ENCODE assay signal across 27 cellular contexts in genomic region chr12:17060260-17060659, GRCh38.
A peak's percentile ranks its signal among the peaks of the same experiment; 100 is the strongest.
DNase-seq lines count a peak whose midpoint lies in the region; ATAC-seq and TF ChIP-seq lines count a peak whose summit lies in the region.
"Had no signal": no experiment of that assay in that cellular context is flagged by ENCODE, and none has a peak within 500 bp of the region (broad histone marks: within the 10 kb centered on the region; RNA-seq: fewer than 3 reads in every experiment).

No MANE protein-coding gene starts in this region.

- no peaks in the 10 kb centered on the region for H3K36me3 ChIP-seq in mammary epithelial cell (ENCODE audit: insufficient read depth, low read length)
- H3K36me3 ChIP-seq in trophoblast cell (ENCODE audit: control insufficient read depth in 1 of 2, insufficient read depth in 2 of 2, low read length in 2 of 2) = no peaks in the 10 kb centered on the region
- H3K36me3 ChIP-seq in WERI-Rb-1 = no peaks in the 10 kb centered on the region
- H3K36me3 ChIP-seq in lower lobe of right lung = no peaks in the 10 kb centered on the region
- H3K36me3 ChIP-seq: MG63 had no signal

- H3K4me1 ChIP-seq in mammary epithelial cell (ENCODE audit: insufficient read depth, low read length) = no peaks in the 10 kb centered on the region
- H3K4me1 ChIP-seq in trophoblast cell (ENCODE audit: control insufficient read depth in 1 of 2, insufficient read depth in 2 of 2, low read length in 2 of 2) = no peaks in the 10 kb centered on the region
- H3K4me1 ChIP-seq in lower lobe of right lung = no peaks in the 10 kb centered on the region

- no peak for ATAC-seq in stimulated activated naive B cell treated with anti-CD40 and anti-IgM and Interleukin-4, amounts not matched to agents 10 μg/mL and 1 μg/mL and 100 μg/mL, for 72 hours (replicated peaks)
- ATAC-seq in HG02840 (IDR thresholded peaks at IDR 0.05; ENCODE audit: low FRiP score, unreplicated experiment) = no peak
- ATAC-seq in lower lobe of right lung = no peak

- no peak overlapping the region for H2BK120ac ChIP-seq in trophoblast cell (ENCODE audit: insufficient read depth, low read length, poor library complexity)

- H3K4me1 Mint-ChIP-seq in stimulated activated naive B cell treated with anti-CD40 and anti-IgM and Interleukin-4, amounts not matched to agents 10 μg/mL and 1 μg/mL and 100 μg/mL, for 72 hours = no peaks in the 10 kb centered on the region
- H3K4me1 Mint-ChIP-seq: B cell; CD8-positive, alpha-beta memory T cell had no signal

- CTCF ChIA-PET in mammary epithelial cell (lab: Charles Lee; ENCODE audit: low non-redundant PET) = no interaction called here

- H3K27ac ChIP-seq in mammary epithelial cell (ENCODE audit: insufficient read depth, low read depth, low read length) (no peak overlapping the region), trophoblast cell (ENCODE audit: low read depth, low read length) (no peak overlapping the region), WERI-Rb-1 (no peak overlapping the region), lower lobe of right lung (no peak overlapping the region)
- H3K27ac ChIP-seq: C4-2B, GM23248, PC-9 had no signal

- H3K9ac ChIP-seq in mammary epithelial cell (ENCODE audit: insufficient read depth, low read length) (no peak overlapping the region), trophoblast cell (ENCODE audit: low read length) (no peak overlapping the region)
- H3K9ac ChIP-seq: GM23248 had no signal

- H3K4me3 ChIP-seq in mammary epithelial cell (replicated peaks in 1 of 3; ENCODE audit: insufficient read depth in 1 of 3, low read depth in 2 of 3, low read length in 3 of 3) (no peak overlapping the region), trophoblast cell (ENCODE audit: low read depth, low read length) (no peak overlapping the region), WERI-Rb-1 (ENCODE audit: low read depth, low read length) (no peak overlapping the region), lower lobe of right lung (no peak overlapping the region)
- H3K4me3 ChIP-seq: GM23248, MG63, PC-9 had no signal

- BruUV-seq in mammary epithelial cell (replicated peaks; lab: Mats Ljungman, UMichigan) = no TSS peak

- H3K14ac ChIP-seq in trophoblast cell (ENCODE audit: low read length) = no peak overlapping the region

- H3K4me2 ChIP-seq in mammary epithelial cell (ENCODE audit: insufficient read depth, low read depth, low read length) = no peak overlapping the region
- no peak overlapping the region for H3K4me2 ChIP-seq in trophoblast cell (ENCODE audit: low read length)
- H3K4me2 ChIP-seq: PC-9 had no signal

- no peaks in the 10 kb centered on the region for H3K79me2 ChIP-seq in mammary epithelial cell (ENCODE audit: insufficient read depth, low read length)
- H3K79me2 ChIP-seq in trophoblast cell (ENCODE audit: control insufficient read depth, insufficient read depth, low read length, poor library complexity) = no peaks in the 10 kb centered on the region

- no peaks in the 10 kb centered on the region for H3K36me3 Mint-ChIP-seq in stimulated activated naive B cell treated with anti-CD40 and anti-IgM and Interleukin-4, amounts not matched to agents 10 μg/mL and 1 μg/mL and 100 μg/mL, for 72 hours
- H3K36me3 Mint-ChIP-seq: CD8-positive, alpha-beta memory T cell had no signal

- H3K9me3 Mint-ChIP-seq in stimulated activated naive B cell treated with anti-CD40 and anti-IgM and Interleukin-4, amounts not matched to agents 10 μg/mL and 1 μg/mL and 100 μg/mL, for 72 hours = peaks cover 7 to 12% of the 10 kb centered on the region in 2 donors

- no peaks in the 10 kb centered on the region for H3K27me3 Mint-ChIP-seq in stimulated activated naive B cell treated with anti-CD40 and anti-IgM and Interleukin-4, amounts not matched to agents 10 μg/mL and 1 μg/mL and 100 μg/mL, for 72 hours
- H3K27me3 Mint-ChIP-seq: B cell; CD8-positive, alpha-beta memory T cell had no signal

- WGBS in mammary epithelial cell (ENCODE audit: low coverage, missing lambda C conversion rate) = 62% methylated on average over 5 of the region's 5 CpGs
- WGBS in trophoblast cell (ENCODE audit: extremely low coverage, insufficient coverage, insufficient read length) = no CpG with 5 or more reads among the region's 5 CpGs

- H2AFZ ChIP-seq in mammary epithelial cell (ENCODE audit: low read depth, low read length) = no peak overlapping the region
- H2AFZ ChIP-seq in trophoblast cell (ENCODE audit: insufficient read depth, low read length, poor library complexity) = no peak overlapping the region
- H2AFZ ChIP-seq: GM23248, PC-9 had no signal

- H2AK5ac ChIP-seq in trophoblast cell (ENCODE audit: low read length) = no peak overlapping the region

- H3K4me3 Mint-ChIP-seq in stimulated activated naive B cell treated with anti-CD40 and anti-IgM and Interleukin-4, amounts not matched to agents 10 μg/mL and 1 μg/mL and 100 μg/mL, for 72 hours = no peak overlapping the region
- H3K4me3 Mint-ChIP-seq: B cell; CD8-positive, alpha-beta memory T cell had no signal

- no peak overlapping the region for H2BK5ac ChIP-seq in trophoblast cell (ENCODE audit: low read depth, low read length, poor library complexity)

- H2BK12ac ChIP-seq in trophoblast cell (ENCODE audit: low read length) = no peak overlapping the region

- no peak overlapping the region for H3K27ac Mint-ChIP-seq in stimulated activated naive B cell treated with anti-CD40 and anti-IgM and Interleukin-4, amounts not matched to agents 10 μg/mL and 1 μg/mL and 100 μg/mL, for 72 hours
- H3K27ac Mint-ChIP-seq: B cell; CD8-positive, alpha-beta memory T cell had no signal

- H3K18ac ChIP-seq in trophoblast cell (ENCODE audit: low read length) = no peak overlapping the region

- no peaks in the 10 kb centered on the region for H4K20me1 ChIP-seq in mammary epithelial cell (ENCODE audit: insufficient read depth, low read length)

- H3K9me3 ChIP-seq in mammary epithelial cell (replicated peaks; ENCODE audit: insufficient read depth, low read length) (no peaks in the 10 kb centered on the region), trophoblast cell (ENCODE audit: insufficient read depth, low read depth, low read length) (no peaks in the 10 kb centered on the region), WERI-Rb-1 (ENCODE audit: severe bottlenecking) (no peaks in the 10 kb centered on the region), lower lobe of right lung (no peaks in the 10 kb centered on the region)
- H3K9me3 ChIP-seq: MG63 had no signal

- no peak overlapping the region for H4K91ac ChIP-seq in trophoblast cell (ENCODE audit: low read depth, low read length)

- H4K8ac ChIP-seq in trophoblast cell (ENCODE audit: low read depth, low read length) = no peak overlapping the region

- no peak overlapping the region for H3K23ac ChIP-seq in trophoblast cell (ENCODE audit: low read length)

- no peak overlapping the region for H4K12ac ChIP-seq in trophoblast cell (ENCODE audit: low read depth, low read length)

- DNase-seq in ACHN (peak; percentile 19), HT1080 (ENCODE audit: low read depth) (peak; percentile 54), mammary epithelial cell (peak; percentile 4), trophoblast cell (peak; percentile 43 to 71), WERI-Rb-1 (no peak), lower lobe of right lung (no peak)
- no peak for DNase-seq in stimulated activated naive B cell treated with anti-CD40 and anti-IgM and Interleukin-4, amounts not matched to agents 10 μg/mL and 1 μg/mL and 100 μg/mL, for 72 hours
- DNase-seq: Calu3; CD8-positive, alpha-beta memory T cell; DND-41; GM23248; H7; KBM-7; MG63; NCI-H1105 treated with DMSO at 0.1 percent for 48 hours; NCI-H146; NCI-H1930; NCI-H2107; NCI-H524 treated with DMSO at 0.1 percent for 48 hours; NCI-H82; NK-92 treated with Interleukin-12 subunit alpha and Interleukin-12 subunit beta, amount 100 ng/mL, for 24 hours; RPMI8226; SHP77 treated with DMSO at 0.1 percent for 48 hours had no signal

- H3K27me3 ChIP-seq in mammary epithelial cell (ENCODE audit: insufficient read depth, low read length) (no peaks in the 10 kb centered on the region), trophoblast cell (ENCODE audit: insufficient read depth, low read length) (no peaks in the 10 kb centered on the region), WERI-Rb-1 (ENCODE audit: insufficient read depth, low read depth, severe bottlenecking) (no peaks in the 10 kb centered on the region), lower lobe of right lung (ENCODE audit: low read depth) (no peaks in the 10 kb centered on the region)
- H3K27me3 ChIP-seq: MG63 had no signal

- intact Hi-C loops in mammary epithelial cell (cut with micrococcal nuclease) = no loop called here
- intact Hi-C loops in lower lobe of right lung (cut with DNase I) = no loop called here

- in situ Hi-C loops in ACHN (cut with HindIII; ENCODE audit: low pct_ligation_motif_present, low pct_unique_long_range_greater_than_20kb, low sequenced_read_pairs) (no loop called here), mammary epithelial cell (cut with MboI; ENCODE audit: low sequenced_read_pairs in 2 of 2) (no loop called here)

- H3K4ac ChIP-seq in trophoblast cell (ENCODE audit: low read depth, low read length) = no peak overlapping the region

- no peak for TF ChIP-seq CTCF in mammary epithelial cell (conservative IDR thresholded peaks at IDR 0.05 in 1 of 2, IDR thresholded peaks at IDR 0.05 in 1 of 2; ENCODE audit: extremely low read depth in 1 of 2, insufficient read depth in 1 of 2, low read depth in 1 of 2, low read length in 2 of 2)
- no peak for TF ChIP-seq CTCF in WERI-Rb-1 (IDR thresholded peaks at IDR 0.05; ENCODE audit: low read depth, low read length)
- no peak for TF ChIP-seq CTCF in lower lobe of right lung (IDR thresholded peaks at IDR 0.05)

- dilution Hi-C loops in mammary epithelial cell (cut with HindIII; ENCODE audit: low sequenced_read_pairs) = no loop called here

- no peaks in the 10 kb centered on the region for H3K79me1 ChIP-seq in trophoblast cell (ENCODE audit: low read length)

Comparison
In these comparisons a context has a peak if more than half of its experiments do, and no peak if none do; other contexts are left out.
1. DNase-seq: peak in ACHN (single experiment), HT1080 (single experiment), mammary epithelial cell (single experiment) and trophoblast cell (2 of 2); none in WERI-Rb-1 (single experiment), stimulated activated naive B cell treated with anti-CD40 and anti-IgM and Interleukin-4, amounts not matched to agents 10 μg/mL and 1 μg/mL and 100 μg/mL, for 72 hours (single experiment) and lower lobe of right lung (single experiment).